In genomic region chr11:65873280-65874156, GRCh38 we compare ENCODE assay signal across 8 cellular contexts. TPM values are rescaled to one million over a fixed set of nuclear protein-coding genes. Genes with fewer than 3 reads are reported as not detected.
DNase-seq lines count a peak whose midpoint lies in the region; ATAC-seq and TF ChIP-seq lines count a peak whose summit lies in the region.

No MANE protein-coding gene starts in this region.

- H3K4me3 ChIP-seq in DOHH2 (ENCODE audit: low read length), result peak overlapping the region; percentile 72
- H3K4me3 ChIP-seq in fibroblast of lung (replicated peaks in 1 of 4; ENCODE audit: control extremely low read depth in 1 of 4, insufficient read depth in 1 of 4, low read depth in 3 of 4, low read length in 4 of 4), result peak overlapping the region; percentile 41 to 80 (median 65)

- H3K79me2 ChIP-seq in DOHH2 (ENCODE audit: control insufficient read depth, low read length) (no peaks in the 10 kb centered on the region), fibroblast of lung (ENCODE audit: control insufficient read depth, insufficient read depth, low read length) (peaks cover 27% of the 10 kb centered on the region)

- H3K27me3 ChIP-seq in DOHH2 (ENCODE audit: control insufficient read depth, low read length) (peaks cover 20% of the 10 kb centered on the region), fibroblast of lung (ENCODE audit: control insufficient read depth, insufficient read depth, low read length) (no peaks in the 10 kb centered on the region)

- intact Hi-C loops in natural killer cell (cut with micrococcal nuclease), result loop anchor here (2.0 kb wide), 1 partner anchor 15 kb away; the partner anchor contains the start of gene CFL1

- peak overlapping the region; percentile 92 for H3K4me3 Mint-ChIP-seq in activated T-helper 17 cell treated with anti-CD3 and anti-CD28 coated beads, Interleukin-2, amount 50 U/mL, for 72 hours
- H3K4me3 Mint-ChIP-seq in natural killer cell, result peak overlapping the region; percentile 96

- H3K27ac Mint-ChIP-seq in activated T-helper 17 cell treated with anti-CD3 and anti-CD28 coated beads, Interleukin-2, amount 50 U/mL, for 72 hours, result peak overlapping the region; percentile 94
- peak overlapping the region; percentile 92 to 97 for H3K27ac Mint-ChIP-seq in natural killer cell

- peaks cover 6% of the 10 kb centered on the region for H3K36me3 Mint-ChIP-seq in activated T-helper 17 cell treated with anti-CD3 and anti-CD28 coated beads, Interleukin-2, amount 50 U/mL, for 72 hours (ENCODE audit: low read depth)
- no peaks in the 10 kb centered on the region for H3K36me3 Mint-ChIP-seq in natural killer cell

- H3K4me1 Mint-ChIP-seq in activated T-helper 17 cell treated with anti-CD3 and anti-CD28 coated beads, Interleukin-2, amount 50 U/mL, for 72 hours, result no peaks in the 10 kb centered on the region
- H3K4me1 Mint-ChIP-seq in natural killer cell, result peaks cover 29 to 38% of the 10 kb centered on the region in 2 donors

- H3K27ac ChIP-seq in DOHH2 (ENCODE audit: low read depth, low read length) (no peak overlapping the region), fibroblast of lung (ENCODE audit: insufficient read depth, low read length) (peak overlapping the region; percentile 77)

- peak overlapping the region; percentile 86 for H3K4me2 ChIP-seq in DOHH2 (ENCODE audit: low read length)
- peak overlapping the region; percentile 94 for H3K4me2 ChIP-seq in fibroblast of lung (ENCODE audit: extremely low read depth, insufficient read depth, low read length)

- H3F3A ChIP-seq in DOHH2 (ENCODE audit: control insufficient read depth, insufficient read depth), result 0 out of 2 replicates have a peak, but pooled peaks cover 6% of the 10 kb centered on the region

- H3K9me2 ChIP-seq in DOHH2 (replicated peaks; ENCODE audit: control insufficient read depth, low read length), result no peaks in the 10 kb centered on the region

- no peaks in the 10 kb centered on the region for H3K27me3 Mint-ChIP-seq in activated T-helper 17 cell treated with anti-CD3 and anti-CD28 coated beads, Interleukin-2, amount 50 U/mL, for 72 hours
- no peaks in the 10 kb centered on the region for H3K27me3 Mint-ChIP-seq in natural killer cell (ENCODE audit: low read depth in 2 of 2)

- no peak for TF ChIP-seq CTCF in DOHH2 (IDR thresholded peaks at IDR 0.05; ENCODE audit: low read depth, low read length, poor library complexity, severe bottlenecking)
- TF ChIP-seq CTCF in fibroblast of lung (conservative IDR thresholded peaks at IDR 0.05 in 1 of 2, IDR thresholded peaks at IDR 0.05 in 1 of 2; ENCODE audit: low read depth in 1 of 2, low read length in 2 of 2), result no peak
- no peak for TF ChIP-seq CTCF in natural killer cell (IDR thresholded peaks at IDR 0.05)

- DNase-seq in GOT3 (lab: John Stamatoyannopoulos, UW) (peak; percentile 73), LoVo (ENCODE audit: low spot score) (peak; percentile 94), RPMI8226 (peak; percentile 97), fibroblast of lung (ENCODE audit: low read depth in 2 of 2) (peak; percentile 86 to 92), natural killer cell (peak; percentile 99)
- peak; percentile 98 for DNase-seq in stimulated activated naive CD8-positive, alpha-beta T cell treated with anti-CD3 and anti-CD28 coated beads, Interleukin-15, Interleukin-2, amounts not matched to agents 100 U/mL and 50 U/mL, for 24 hours

- peak overlapping the region; percentile 82 for H3K9ac ChIP-seq in fibroblast of lung (ENCODE audit: insufficient read depth, low read length)

- peak; percentile 93 for ATAC-seq in activated T-helper 17 cell treated with anti-CD3 and anti-CD28 coated beads, Interleukin-2, amount 50 U/mL, for 72 hours (replicated peaks)
- ATAC-seq in natural killer cell, result peak; percentile 95 to 99 (median 95)
- ATAC-seq in stimulated activated naive CD8-positive, alpha-beta T cell treated with anti-CD3 and anti-CD28 coated beads, Interleukin-15, Interleukin-2, amounts not matched to agents 100 U/mL and 50 U/mL, for 24 hours, result peak; percentile 86

- no peaks in the 10 kb centered on the region for H3K9me3 Mint-ChIP-seq in activated T-helper 17 cell treated with anti-CD3 and anti-CD28 coated beads, Interleukin-2, amount 50 U/mL, for 72 hours
- no peaks in the 10 kb centered on the region for H3K9me3 Mint-ChIP-seq in natural killer cell

- H4K20me1 ChIP-seq in DOHH2 (ENCODE audit: control insufficient read depth, insufficient read depth, low read depth, low read length) (no peaks in the 10 kb centered on the region), fibroblast of lung (ENCODE audit: control insufficient read depth, extremely low read depth, insufficient read depth, low read length) (no peaks in the 10 kb centered on the region)

- H2AFZ ChIP-seq in fibroblast of lung (ENCODE audit: low read length), result peak overlapping the region; percentile 75

- H3K4me1 ChIP-seq in DOHH2 (ENCODE audit: control insufficient read depth, low read length), result peaks cover 29% of the 10 kb centered on the region
- H3K4me1 ChIP-seq in fibroblast of lung (ENCODE audit: control insufficient read depth, extremely low read depth, insufficient read depth, low read length), result peaks cover 20% of the 10 kb centered on the region

- H3K36me3 ChIP-seq in DOHH2 (ENCODE audit: control insufficient read depth, low read length) (no peaks in the 10 kb centered on the region), fibroblast of lung (ENCODE audit: control insufficient read depth, insufficient read depth, low read length) (peaks cover 14% of the 10 kb centered on the region)

- no peaks in the 10 kb centered on the region for H3K9me3 ChIP-seq in DOHH2 (ENCODE audit: control insufficient read depth, insufficient read depth, low read length)
- no peaks in the 10 kb centered on the region for H3K9me3 ChIP-seq in fibroblast of lung (ENCODE audit: control insufficient read depth, insufficient read depth, low read depth, low read length)

RNA-seq across cellular contexts. Expression of gene EFEMP2, which starts 0.9 kb away (rescaled TPM):
- 10 to 100 TPM; 11.5 to 76.3 TPM for total RNA-seq in activated T-helper 17 cell treated with anti-CD3 and anti-CD28 coated beads, Interleukin-2, amount 50 U/mL, for 72 hours
- total RNA-seq in fibroblast of lung, result 48.0 and 74.0 TPM in 2 replicates
- polyA plus RNA-seq in fibroblast of lung, result 156 and 161 TPM in 2 replicates
- polyA plus RNA-seq in fibroblast of lung (2012), result 183 and 220 TPM in 2 replicates
- 196 and 270 TPM in 2 replicates for polyA minus RNA-seq in fibroblast of lung (ENCODE audit: low replicate concordance)
- total RNA-seq in natural killer cell, result 10 to 100 TPM in 1 of 3 donors, 1 to 10 TPM in 2; 6.1 to 13.0 (median 9.8) TPM

RNA-seq across cellular contexts. Expression of gene CTSW, which starts 6.1 kb away (rescaled TPM):
- total RNA-seq in activated T-helper 17 cell treated with anti-CD3 and anti-CD28 coated beads, Interleukin-2, amount 50 U/mL, for 72 hours, result 10 to 100 TPM in 1 of 2 donors, 1 to 10 TPM in 1; 5.4 to 23.6 TPM
- not detected in 2 replicates for total RNA-seq in fibroblast of lung
- 0.10 TPM in 1 of 2 replicates, not detected in the other for polyA plus RNA-seq in fibroblast of lung
- polyA plus RNA-seq in fibroblast of lung (2012), result 0.09 TPM in 1 of 2 replicates, not detected in the other
- 0.30 TPM in 1 of 2 replicates, not detected in the other for polyA minus RNA-seq in fibroblast of lung (ENCODE audit: low replicate concordance)
- 1,000 to 10,000 TPM in 1 of 3 donors, 100 to 1,000 TPM in 2; 765 to 1,016 (median 976) TPM for total RNA-seq in natural killer cell

RNA-seq across cellular contexts. Expression of gene MUS81, which starts 13.3 kb away (rescaled TPM):
- 10 to 100 TPM; 65.2 to 77.2 TPM for total RNA-seq in activated T-helper 17 cell treated with anti-CD3 and anti-CD28 coated beads, Interleukin-2, amount 50 U/mL, for 72 hours
- total RNA-seq in fibroblast of lung (38.8 and 56.8 TPM in 2 replicates), natural killer cell (10 to 100 TPM; 71.6 to 93.4 (median 73.6) TPM)
- polyA plus RNA-seq in fibroblast of lung, result 18.7 and 23.6 TPM in 2 replicates
- 38.4 and 38.7 TPM in 2 replicates for polyA plus RNA-seq in fibroblast of lung (2012)
- 35.5 and 62.4 TPM in 2 replicates for polyA minus RNA-seq in fibroblast of lung (ENCODE audit: low replicate concordance)

RNA-seq across cellular contexts. Expression of gene FIBP, which starts 14.8 kb away (rescaled TPM):
- 100 to 1,000 TPM in 1 of 2 donors, 10 to 100 TPM in 1; 75.8 to 102 TPM for total RNA-seq in activated T-helper 17 cell treated with anti-CD3 and anti-CD28 coated beads, Interleukin-2, amount 50 U/mL, for 72 hours
- total RNA-seq in fibroblast of lung (134 and 168 TPM in 2 replicates), natural killer cell (10 to 100 TPM; 36.5 to 47.9 (median 45.7) TPM)
- polyA plus RNA-seq in fibroblast of lung, result 81.0 and 132 TPM in 2 replicates
- 102 and 166 TPM in 2 replicates for polyA plus RNA-seq in fibroblast of lung (2012)
- polyA minus RNA-seq in fibroblast of lung (ENCODE audit: low replicate concordance), result 125 and 200 TPM in 2 replicates

RNA-seq across cellular contexts. Expression of gene CFL1, which starts 15.5 kb away (rescaled TPM):
- total RNA-seq in activated T-helper 17 cell treated with anti-CD3 and anti-CD28 coated beads, Interleukin-2, amount 50 U/mL, for 72 hours, result 1,000 to 10,000 TPM in 1 of 2 donors, 100 to 1,000 TPM in 1; 682 to 1,566 TPM
- total RNA-seq in fibroblast of lung (486 and 680 TPM in 2 replicates), natural killer cell (1,000 to 10,000 TPM; 1,035 to 1,220 (median 1,095) TPM)
- 1,603 and 2,451 TPM in 2 replicates for polyA plus RNA-seq in fibroblast of lung
- 1,587 and 2,309 TPM in 2 replicates for polyA plus RNA-seq in fibroblast of lung (2012)
- polyA minus RNA-seq in fibroblast of lung (ENCODE audit: low replicate concordance), result 2,086 and 2,396 TPM in 2 replicates

Comparison
In these comparisons a context has a peak if more than half of its experiments do, and no peak if none do; other contexts are left out.
1. RNA of gene CTSW, which starts 6.1 kb away (total RNA-seq): 765 to 1,016 TPM in natural killer cell; 5.4 to 23.6 TPM in activated T-helper 17 cell treated with anti-CD3 and anti-CD28 coated beads, Interleukin-2, amount 50 U/mL, for 72 hours and not detected in fibroblast of lung; every median in the first group is over 10 times any median in the second.
2. Peak in every context shown above with its lines, with median percentiles within 50 percentile points of each other: DNase-seq and ATAC-seq.